ENCODE assay signal across 8 cellular contexts in genomic region chr1:202189012-202189790, GRCh38. TPM values are rescaled to one million over a fixed set of nuclear protein-coding genes. Genes with fewer than 3 reads are reported as not detected.
DNase-seq lines count a peak whose midpoint lies in the region; ATAC-seq and TF ChIP-seq lines count a peak whose summit lies in the region.

No MANE protein-coding gene starts in this region.

- H3K36me3 ChIP-seq in kidney epithelial cell (ENCODE audit: control insufficient read depth, insufficient read depth, low read length), result no peaks in the 10 kb centered on the region

- CTCF ChIA-PET in WTC11 (lab: Charles Lee), result interaction anchor here (0.6 to 3.8 kb wide), 48 partner anchors 9 to 698 kb away, joined by 3 to 49 read pairs (median 4); partner anchors contain the start of genes GPR37L1, PTPN7 and UBE2T

- TF ChIP-seq CTCF in WTC11 (IDR thresholded peaks at IDR 0.05), result peak; percentile 93
- TF ChIP-seq CTCF in kidney epithelial cell (IDR thresholded peaks at IDR 0.05; ENCODE audit: insufficient read depth, low read length, poor library complexity, severe bottlenecking), result peak; percentile 79

- H3K27me3 Mint-ChIP-seq in WTC11 (ENCODE audit: low read depth), result peaks cover 15% of the 10 kb centered on the region

- no peaks in the 10 kb centered on the region for H3K9me3 Mint-ChIP-seq in WTC11

- no peak overlapping the region for H3K4me3 ChIP-seq in kidney epithelial cell (ENCODE audit: low read depth, low read length)

- no peak overlapping the region for H3K4me3 Mint-ChIP-seq in WTC11

- POLR2A ChIA-PET in WTC11 (lab: Charles Lee), result no interaction called here

- ATAC-seq in WTC11 (peak; percentile 38), HG03571 (IDR thresholded peaks at IDR 0.05; ENCODE audit: unreplicated experiment) (no peak)

- H3K4me1 Mint-ChIP-seq in WTC11, result peaks cover 12% of the 10 kb centered on the region

- peaks cover 40% of the 10 kb centered on the region for H3K27me3 ChIP-seq in kidney epithelial cell (ENCODE audit: control insufficient read depth, insufficient read depth, low read length)

- H3K36me3 Mint-ChIP-seq in WTC11, result no peaks in the 10 kb centered on the region

- H3K27ac Mint-ChIP-seq in WTC11, result no peak overlapping the region

- DNase-seq in NCI-H446 (lab: John Stamatoyannopoulos, UW), result peak; percentile 29 to 83
- DNase-seq in NCI-H446 treated with DMSO at 0.1 percent for 48 hours (lab: John Stamatoyannopoulos, UW), result no peak
- peak; percentile 65 for DNase-seq in NCI-H1105 (lab: John Stamatoyannopoulos, UW)
- peak; percentile 94 for DNase-seq in WTC11 (ENCODE audit: low spot score)
- peak; percentile 76 to 79 for DNase-seq in T47D (ENCODE audit: low read depth in 1 of 2, low spot score in 1 of 2)
- DNase-seq in kidney epithelial cell (ENCODE audit: low read depth), result no peak
- peak; percentile 82 for DNase-seq in stimulated activated CD4-positive, alpha-beta T cell treated with anti-CD3 and anti-CD28 coated beads, Interleukin-4, amount 100 ng/mL, for 1 hour

- in situ Hi-C loops in T47D (cut with HindIII; ENCODE audit: low pct_unique_long_range_greater_than_20kb, low sequenced_read_pairs), result no loop called here

TF ChIP-seq in WTC11, 78 proteins besides CTCF, POLR2A, EP300 and RAD21:
- no peak for TF ChIP-seq CBFB (CRISPR knock-in tag; IDR thresholded peaks at IDR 0.05; ENCODE audit: low read depth)
- TF ChIP-seq PRDM15 (CRISPR knock-in tag; IDR thresholded peaks at IDR 0.05), result 0 out of 2 replicates have a peak, but pooled peaks have one; percentile 33
- TF ChIP-seq TEAD1 (CRISPR knock-in tag; IDR thresholded peaks at IDR 0.05), result no peak
- no peak for TF ChIP-seq ATF6 (CRISPR knock-in tag; IDR thresholded peaks at IDR 0.05)
- no peak for TF ChIP-seq ERG (CRISPR knock-in tag; IDR thresholded peaks at IDR 0.05)

RNA-seq across cellular contexts. Expression of gene LGR6, which starts 4.4 kb away (rescaled TPM):
- total RNA-seq in WTC11 (2021) (0.78 to 1.1 TPM (median 1.1 TPM) in 3 replicates), kidney epithelial cell (0.08 and 0.68 TPM in 2 replicates)

RNA-seq across cellular contexts. Expression of gene PTPN7, which starts 28.8 kb away (rescaled TPM):
- 0.98 to 1.1 TPM (median 1.1 TPM) in 3 replicates for total RNA-seq in WTC11 (2021)
- 2.3 and 2.6 TPM in 2 replicates for total RNA-seq in kidney epithelial cell

RNA-seq across cellular contexts. Expression of gene ARL8A, which starts 44.7 kb away (rescaled TPM):
- total RNA-seq in WTC11 (2021) (47.2 to 58.5 TPM (median 50.9 TPM) in 3 replicates), kidney epithelial cell (57.8 and 59.7 TPM in 2 replicates)

Comparison
In these comparisons a context has a peak if more than half of its experiments do, and no peak if none do; other contexts are left out.
1. DNase-seq: peak in NCI-H446 (2 of 2), NCI-H1105 (single experiment), WTC11 (single experiment), T47D (2 of 2) and stimulated activated CD4-positive, alpha-beta T cell treated with anti-CD3 and anti-CD28 coated beads, Interleukin-4, amount 100 ng/mL, for 1 hour (single experiment); none in NCI-H446 treated with DMSO at 0.1 percent for 48 hours (single experiment) and kidney epithelial cell (single experiment).